25 cellular contexts compared by ENCODE assay signal in the genomic region with DNA sequence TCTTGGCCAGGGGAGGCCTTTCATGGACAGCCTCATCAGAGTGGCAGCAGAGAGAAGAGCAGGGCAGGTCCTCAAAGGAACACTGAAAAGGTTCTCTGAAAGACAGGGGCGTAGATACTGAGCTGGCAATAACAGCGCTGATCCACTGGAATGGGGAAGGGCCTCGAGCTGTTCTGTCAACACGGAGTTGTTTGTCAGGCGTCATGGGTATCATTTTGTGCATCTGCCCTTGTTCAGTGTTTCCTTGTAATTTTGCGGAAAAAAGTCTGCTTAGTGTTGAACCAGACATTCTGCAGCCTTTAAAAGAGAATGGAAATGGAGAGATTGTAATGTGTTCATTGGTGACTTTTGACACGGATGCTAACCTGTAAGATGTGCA. TPM values are rescaled to one million over a fixed set of nuclear protein-coding genes. Genes with fewer than 3 reads are reported as not detected.
"Had no signal": no experiment of that assay in that cellular context is flagged by ENCODE, and none has a peak within 500 bp of the region (broad histone marks: within the 10 kb centered on the region; RNA-seq: fewer than 3 reads in every experiment).

No MANE protein-coding gene starts in this region.

- H3K9me3 ChIP-seq: left ventricle myocardium inferior, mucosa of descending colon, psoas muscle, sigmoid colon, stomach, suprapubic skin, tibial artery had no signal

- DNase-seq: activated CD4-positive, alpha-beta T cell treated with anti-CD3 and anti-CD28 coated beads for 1 hour; activated CD4-positive, alpha-beta T cell treated with anti-CD3 and anti-CD28 coated beads, Interleukin-2, amount 50 U/mL, for 1 hour; activated CD8-positive, alpha-beta memory T cell treated with anti-CD3 and anti-CD28 coated beads, Interleukin-2, amount 10 ng/mL, durations not matched to agents 7 days and 5 days; activated CD8-positive, alpha-beta T cell treated with anti-CD3 and anti-CD28 coated beads, Interleukin-2, amount 10 ng/mL, durations not matched to agents 7 days and 5 days; activated naive CD4-positive, alpha-beta T cell treated with Interleukin-2 at 50 U/mL for 16 hours; activated T-cell treated with anti-CD3 and anti-CD28 coated beads, Interleukin-2, amount 50 U/mL, for 48 hours; anterior cingulate cortex; left ventricle myocardium inferior; naive thymus-derived CD4-positive, alpha-beta T cell; nucleus accumbens; psoas muscle; sigmoid colon; stimulated activated CD4-positive, alpha-beta T cell treated with anti-CD3 and anti-CD28 coated beads, Interleukin-15, amount 100 ng/mL, for 24 hours; stimulated activated CD4-positive, alpha-beta T cell treated with anti-CD3 and anti-CD28 coated beads, Interleukin-2, amount 100 ng/mL, for 24 hours; stimulated activated naive B cell treated with anti-CD40 and anti-IgM and Interleukin-4, amounts not matched to agents 10 μg/mL and 1 μg/mL and 100 μg/mL, for 72 hours; stomach; T-helper 2 cell; tibial artery had no signal

- ATAC-seq: activated CD8-positive, alpha-beta memory T cell treated with anti-CD3 and anti-CD28 coated beads, Interleukin-2, amount 10 ng/mL, durations not matched to agents 7 days and 5 days; activated CD8-positive, alpha-beta T cell treated with anti-CD3 and anti-CD28 coated beads, Interleukin-2, amount 10 ng/mL, durations not matched to agents 7 days and 5 days; naive thymus-derived CD4-positive, alpha-beta T cell; stimulated activated naive B cell treated with anti-CD40 and anti-IgM and Interleukin-4, amounts not matched to agents 10 μg/mL and 1 μg/mL and 100 μg/mL, for 72 hours had no signal

- H3K36me3 ChIP-seq: cardiac muscle cell, left ventricle myocardium inferior, sigmoid colon, stomach, suprapubic skin, tibial artery had no signal

- H3K27ac ChIP-seq: cardiac muscle cell, epithelial cell of prostate, left ventricle myocardium inferior, parathyroid adenoma, sigmoid colon, stomach, suprapubic skin, tibial artery had no signal

- H3K27me3 ChIP-seq: cardiac muscle cell, sigmoid colon, stomach, suprapubic skin, tibial artery had no signal

- H3K4me3 ChIP-seq: cardiac muscle cell, left ventricle myocardium inferior, lung, mucosa of descending colon, psoas muscle, sigmoid colon, smooth muscle cell, stomach, suprapubic skin, tibial artery had no signal

- H3K9ac ChIP-seq: parathyroid adenoma had no signal

RNA-seq across cellular contexts. Expression of gene AGAP1, which starts 21.5 kb away (rescaled TPM):
- polyA plus RNA-seq: naive thymus-derived CD4-positive, alpha-beta T cell had no signal
